Comparison of ENCODE assay signal across 21 cellular contexts in the genomic region with DNA sequence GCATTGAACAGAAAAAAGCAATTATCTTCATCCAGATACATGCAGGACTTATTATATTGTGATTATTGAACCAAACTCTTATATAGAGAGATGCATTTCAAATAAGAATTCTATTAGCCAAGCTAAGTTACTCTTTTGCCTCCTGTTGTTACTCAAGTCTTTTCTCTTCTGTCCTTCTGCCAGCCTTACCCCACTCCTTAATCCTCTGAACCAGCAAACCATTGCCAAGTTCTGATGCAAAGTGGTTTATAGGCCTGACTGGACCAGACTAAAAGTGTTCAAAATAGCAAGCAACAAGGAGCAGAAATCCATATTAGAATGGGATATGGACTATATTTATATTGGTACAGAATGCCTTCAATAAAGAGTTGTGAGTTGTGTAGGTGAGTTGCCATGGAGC. TPM values are rescaled to one million over a fixed set of nuclear protein-coding genes. Genes with fewer than 3 reads are reported as not detected.
DNase-seq lines count a peak whose midpoint lies in the region; ATAC-seq lines count a peak whose summit lies in the region.
"Had no signal": no experiment of that assay in that cellular context is flagged by ENCODE, and none has a peak within 500 bp of the region (broad histone marks: within the 10 kb centered on the region; RNA-seq: fewer than 3 reads in every experiment).

No MANE protein-coding gene starts in this region.

- peak overlapping the region; percentile 97 for H3K27ac Mint-ChIP-seq in activated T-cell treated with anti-CD3 and anti-CD28 coated beads, Interleukin-2, amount 50 U/mL, for 72 hours
- peak overlapping the region; percentile 89 for H3K27ac Mint-ChIP-seq in activated T-helper 1 cell treated with anti-CD3 and anti-CD28 coated beads, Interleukin-12 subunit alpha, Interleukin-12 subunit beta, Interleukin-2, Interleukin-4 antibody, amounts not matched to agents 30 ng/mL and 10 ng/mL and 1 ng/mL, durations not matched to agents 14 hours and 24 hours and 36 hours

- intact Hi-C loops in activated T-helper 1 cell treated with anti-CD3 and anti-CD28 coated beads, Interleukin-12 subunit alpha, Interleukin-12 subunit beta, Interleukin-2, Interleukin-4 antibody, amounts not matched to agents 30 ng/mL and 10 ng/mL and 1 ng/mL, durations not matched to agents 14 hours and 24 hours and 36 hours (cut with micrococcal nuclease): loop anchor here (5.0 kb wide), 1 partner anchor 36 kb away; no protein-coding TSS in a partner anchor

- H3K4me3 Mint-ChIP-seq in activated T-cell treated with anti-CD3 and anti-CD28 coated beads, Interleukin-2, amount 50 U/mL, for 72 hours: peak overlapping the region in 1 of 2 donors; percentile 86
- no peak overlapping the region for H3K4me3 Mint-ChIP-seq in activated T-cell treated with anti-CD3 and anti-CD28 coated beads, Interleukin-2, amount 50 U/mL, for 4 hours
- no peak overlapping the region for H3K4me3 Mint-ChIP-seq in activated T-helper 1 cell treated with anti-CD3 and anti-CD28 coated beads, Interleukin-12 subunit alpha, Interleukin-12 subunit beta, Interleukin-2, Interleukin-4 antibody, amounts not matched to agents 30 ng/mL and 10 ng/mL and 1 ng/mL, durations not matched to agents 14 hours and 24 hours and 36 hours

- no peak for DNase-seq in activated T-cell treated with anti-CD3 and anti-CD28 coated beads, Interleukin-2, amount 50 U/mL, for 72 hours
- DNase-seq in activated T-cell treated with anti-CD3 and anti-CD28 coated beads, Interleukin-2, amount 50 U/mL, for 4 hours: no peak
- DNase-seq in activated T-helper 1 cell treated with anti-CD3 and anti-CD28 coated beads, Interleukin-12 subunit alpha, Interleukin-12 subunit beta, Interleukin-2, Interleukin-4 antibody, amounts not matched to agents 30 ng/mL and 10 ng/mL and 1 ng/mL, durations not matched to agents 14 hours and 24 hours and 36 hours (ENCODE audit: low spot score): no peak
- DNase-seq in fibroblast of gingiva (ENCODE audit: low read depth): peak; percentile 3
- DNase-seq in stromal cell of bone marrow (ENCODE audit: low read depth): peak; percentile 18
- DNase-seq in kidney glomerular epithelial cell (lab: John Stamatoyannopoulos, UW): no peak
- no peak for DNase-seq in CD1c-positive myeloid dendritic cell (ENCODE audit: extremely low spot score)
- DNase-seq in activated CD4-positive, CD25-positive, alpha-beta regulatory T cell treated with anti-CD3 and anti-CD28 coated beads, Interleukin-2, amount 50 U/mL, for 72 hours: no peak
- DNase-seq: ACHN; AML-193; C1 segment of cervical spinal cord; GDM1; GOT3; HCEC 1CT; KG1; NCI-H1092 treated with DMSO at 0.1 percent for 48 hours; NCI-H1436 treated with DMSO at 0.1 percent for 48 hours; NCI-H1930; NCI-H748 treated with DMSO at 0.1 percent for 48 hours; NK-92 treated with Interleukin-12 subunit alpha and Interleukin-12 subunit beta, amount 100 ng/mL, for 24 hours had no signal

- peaks cover 21% of the 10 kb centered on the region for H3K27me3 Mint-ChIP-seq in activated T-cell treated with anti-CD3 and anti-CD28 coated beads, Interleukin-2, amount 50 U/mL, for 72 hours (ENCODE audit: low read depth)
- H3K27me3 Mint-ChIP-seq in activated T-cell treated with anti-CD3 and anti-CD28 coated beads, Interleukin-2, amount 50 U/mL, for 4 hours (ENCODE audit: low read depth): peaks cover 37% of the 10 kb centered on the region
- H3K27me3 Mint-ChIP-seq in activated T-helper 1 cell treated with anti-CD3 and anti-CD28 coated beads, Interleukin-12 subunit alpha, Interleukin-12 subunit beta, Interleukin-2, Interleukin-4 antibody, amounts not matched to agents 30 ng/mL and 10 ng/mL and 1 ng/mL, durations not matched to agents 14 hours and 24 hours and 36 hours (ENCODE audit: insufficient read depth): peaks cover 2% of the 10 kb centered on the region

- peaks cover 2 to 4% of the 10 kb centered on the region in 2 donors for H3K36me3 Mint-ChIP-seq in activated T-cell treated with anti-CD3 and anti-CD28 coated beads, Interleukin-2, amount 50 U/mL, for 72 hours (ENCODE audit: insufficient read depth in 2 of 2)
- H3K36me3 Mint-ChIP-seq in activated T-cell treated with anti-CD3 and anti-CD28 coated beads, Interleukin-2, amount 50 U/mL, for 4 hours (ENCODE audit: insufficient read depth): no peaks in the 10 kb centered on the region
- H3K36me3 Mint-ChIP-seq in activated T-helper 1 cell treated with anti-CD3 and anti-CD28 coated beads, Interleukin-12 subunit alpha, Interleukin-12 subunit beta, Interleukin-2, Interleukin-4 antibody, amounts not matched to agents 30 ng/mL and 10 ng/mL and 1 ng/mL, durations not matched to agents 14 hours and 24 hours and 36 hours (ENCODE audit: low read depth): peaks cover 5% of the 10 kb centered on the region

- H3K9me3 Mint-ChIP-seq in activated T-cell treated with anti-CD3 and anti-CD28 coated beads, Interleukin-2, amount 50 U/mL, for 72 hours: no peaks in the 10 kb centered on the region
- H3K9me3 Mint-ChIP-seq in activated T-cell treated with anti-CD3 and anti-CD28 coated beads, Interleukin-2, amount 50 U/mL, for 4 hours: no peaks in the 10 kb centered on the region
- H3K9me3 Mint-ChIP-seq in activated T-helper 1 cell treated with anti-CD3 and anti-CD28 coated beads, Interleukin-12 subunit alpha, Interleukin-12 subunit beta, Interleukin-2, Interleukin-4 antibody, amounts not matched to agents 30 ng/mL and 10 ng/mL and 1 ng/mL, durations not matched to agents 14 hours and 24 hours and 36 hours: no peaks in the 10 kb centered on the region

- ATAC-seq in activated T-cell treated with anti-CD3 and anti-CD28 coated beads, Interleukin-2, amount 50 U/mL, for 72 hours (replicated peaks in 1 of 2): no peak
- no peak for ATAC-seq in activated T-cell treated with anti-CD3 and anti-CD28 coated beads, Interleukin-2, amount 50 U/mL, for 4 hours
- ATAC-seq: Panc1 had no signal

- peaks cover 38% of the 10 kb centered on the region for H3K4me1 Mint-ChIP-seq in activated T-cell treated with anti-CD3 and anti-CD28 coated beads, Interleukin-2, amount 50 U/mL, for 72 hours (ENCODE audit: low read depth)
- peaks cover 30% of the 10 kb centered on the region for H3K4me1 Mint-ChIP-seq in activated T-cell treated with anti-CD3 and anti-CD28 coated beads, Interleukin-2, amount 50 U/mL, for 4 hours (ENCODE audit: low read depth)
- H3K4me1 Mint-ChIP-seq in activated T-helper 1 cell treated with anti-CD3 and anti-CD28 coated beads, Interleukin-12 subunit alpha, Interleukin-12 subunit beta, Interleukin-2, Interleukin-4 antibody, amounts not matched to agents 30 ng/mL and 10 ng/mL and 1 ng/mL, durations not matched to agents 14 hours and 24 hours and 36 hours (ENCODE audit: low read depth): peaks cover 61% of the 10 kb centered on the region

RNA-seq across cellular contexts. Expression of a gene that starts 2.2 kb away (rescaled TPM):
- 10 to 100 TPM in 1 of 2 donors, 1 to 10 TPM in 1; 7.9 to 18.3 TPM for total RNA-seq in activated T-cell treated with anti-CD3 and anti-CD28 coated beads, Interleukin-2, amount 50 U/mL, for 72 hours
- total RNA-seq in activated T-cell treated with anti-CD3 and anti-CD28 coated beads, Interleukin-2, amount 50 U/mL, for 4 hours: 1 to 10 TPM in 1 of 3 donors, under 1 TPM in 2; 0.68 to 2.0 (median 0.71) TPM
- 7.2 and 7.9 TPM in 2 replicates for total RNA-seq in activated T-helper 1 cell treated with anti-CD3 and anti-CD28 coated beads, Interleukin-12 subunit alpha, Interleukin-12 subunit beta, Interleukin-2, Interleukin-4 antibody, amounts not matched to agents 30 ng/mL and 10 ng/mL and 1 ng/mL, durations not matched to agents 14 hours and 24 hours and 36 hours

Comparison
In these comparisons a context has a peak if more than half of its experiments do, and no peak if none do; other contexts are left out.
1. DNase-seq: peak in fibroblast of gingiva (single experiment) and stromal cell of bone marrow (single experiment); none in activated T-cell treated with anti-CD3 and anti-CD28 coated beads, Interleukin-2, amount 50 U/mL, for 72 hours (0 of 2), activated T-cell treated with anti-CD3 and anti-CD28 coated beads, Interleukin-2, amount 50 U/mL, for 4 hours (single experiment), activated T-helper 1 cell treated with anti-CD3 and anti-CD28 coated beads, Interleukin-12 subunit alpha, Interleukin-12 subunit beta, Interleukin-2, Interleukin-4 antibody, amounts not matched to agents 30 ng/mL and 10 ng/mL and 1 ng/mL, durations not matched to agents 14 hours and 24 hours and 36 hours (single experiment), kidney glomerular epithelial cell (single experiment), CD1c-positive myeloid dendritic cell (single experiment) and activated CD4-positive, CD25-positive, alpha-beta regulatory T cell treated with anti-CD3 and anti-CD28 coated beads, Interleukin-2, amount 50 U/mL, for 72 hours (single experiment).